ENCODE assay signal across 7 cellular contexts in genomic region chr10:1248262-1248630, GRCh38.
DNase-seq lines count a peak whose midpoint lies in the region; TF ChIP-seq lines count a peak whose summit lies in the region.
"Not testable (repeated sequence)": the region's sequence is repeated elsewhere in the genome, so short reads cannot be mapped to it uniquely, and the experiment has no call there.

No MANE protein-coding gene starts in this region.

- H3K9me3 Mint-ChIP-seq in activated CD4-positive, alpha-beta T cell treated with anti-CD3 and anti-CD28 coated beads, Interleukin-2, amount 10 ng/mL, durations not matched to agents 24 days and 14 days, result not testable (repeated sequence)

- intact Hi-C loops in activated CD4-positive, alpha-beta T cell treated with anti-CD3 and anti-CD28 coated beads, Interleukin-2, amount 10 ng/mL, durations not matched to agents 24 days and 14 days (cut with micrococcal nuclease), result not testable (repeated sequence)

- peak overlapping the region; percentile 11 for H3K18ac ChIP-seq in neuronal stem cell (ENCODE audit: low read length)

- not testable (repeated sequence) for H3K9me3 ChIP-seq in right atrium auricular region; neuronal stem cell (replicated peaks in 1 of 2; ENCODE audit: control insufficient read depth in 2 of 2, insufficient read depth in 1 of 2, low read depth in 1 of 2, low read length in 2 of 2)

- not testable (repeated sequence) for H2BK120ac ChIP-seq in neuronal stem cell (ENCODE audit: low read depth, low read length)

- not testable (repeated sequence) for H3K4me3 ChIP-seq in right atrium auricular region; neuronal stem cell (ENCODE audit: low read length in 2 of 2)

- TF ChIP-seq CTCF in right atrium auricular region (IDR thresholded peaks at IDR 0.05), result not testable (repeated sequence)

- not testable (repeated sequence) for H3K4ac ChIP-seq in neuronal stem cell (ENCODE audit: low read length)

- DNase-seq in Daoy (ENCODE audit: low read depth) (peak; percentile 25), NCI-H1417 (lab: John Stamatoyannopoulos, UW) (peak in 2 of 3 experiments; percentile 8 to 34), right atrium auricular region (ENCODE audit: low spot score) (peak; percentile 50), ureter (ENCODE audit: low spot score) (peak; percentile 29)
- peak; percentile 23 for DNase-seq in activated CD4-positive, alpha-beta T cell treated with anti-CD3 and anti-CD28 coated beads, Interleukin-2, amount 10 ng/mL, durations not matched to agents 24 days and 14 days
- not testable (repeated sequence) for DNase-seq in neuronal stem cell (ENCODE audit: low spot score)

- H3K4me1 ChIP-seq in right atrium auricular region; neuronal stem cell (ENCODE audit: control insufficient read depth in 2 of 2, insufficient read depth in 1 of 2, low read depth in 1 of 2, low read length in 2 of 2): not testable (repeated sequence)

- H3K79me1 ChIP-seq in neuronal stem cell (ENCODE audit: low read depth, low read length), result not testable (repeated sequence)

- H3K4me2 ChIP-seq in neuronal stem cell (ENCODE audit: insufficient read depth, low read length, poor library complexity, severe bottlenecking), result not testable (repeated sequence)

- no CpG with 5 or more reads among the region's 13 CpGs for WGBS in neuronal stem cell (ENCODE audit: extremely low coverage in 2 of 2, insufficient read length in 2 of 2, insufficient replicate concordance in 1 of 2), 2 donors

- H3K27ac Mint-ChIP-seq in activated CD4-positive, alpha-beta T cell treated with anti-CD3 and anti-CD28 coated beads, Interleukin-2, amount 10 ng/mL, durations not matched to agents 24 days and 14 days, result not testable (repeated sequence)

- H2AFZ ChIP-seq in neuronal stem cell (ENCODE audit: low read length), result not testable (repeated sequence)

- H2BK5ac ChIP-seq in neuronal stem cell (ENCODE audit: low read length), result not testable (repeated sequence)

- not testable (repeated sequence) for H3K4me1 Mint-ChIP-seq in activated CD4-positive, alpha-beta T cell treated with anti-CD3 and anti-CD28 coated beads, Interleukin-2, amount 10 ng/mL, durations not matched to agents 24 days and 14 days

- not testable (repeated sequence) for H3K27ac ChIP-seq in right atrium auricular region; neuronal stem cell (replicated peaks; ENCODE audit: low read length)

- not testable (repeated sequence) for H3K36me3 ChIP-seq in right atrium auricular region; neuronal stem cell (replicated peaks in 1 of 2; ENCODE audit: control insufficient read depth in 2 of 2, insufficient read depth in 2 of 2, low read length in 2 of 2)

- H3K36me3 Mint-ChIP-seq in activated CD4-positive, alpha-beta T cell treated with anti-CD3 and anti-CD28 coated beads, Interleukin-2, amount 10 ng/mL, durations not matched to agents 24 days and 14 days (ENCODE audit: low read depth), result not testable (repeated sequence)

- H3K4me3 Mint-ChIP-seq in activated CD4-positive, alpha-beta T cell treated with anti-CD3 and anti-CD28 coated beads, Interleukin-2, amount 10 ng/mL, durations not matched to agents 24 days and 14 days, result not testable (repeated sequence)

- H3K14ac ChIP-seq in neuronal stem cell (ENCODE audit: low read length), result not testable (repeated sequence)

- H2BK15ac ChIP-seq in neuronal stem cell (ENCODE audit: low read length), result peak overlapping the region; percentile 8

- not testable (repeated sequence) for H2AK5ac ChIP-seq in neuronal stem cell (ENCODE audit: low read depth, low read length)

- H4K8ac ChIP-seq in neuronal stem cell (ENCODE audit: low read depth, low read length), result not testable (repeated sequence)

- not testable (repeated sequence) for H4K91ac ChIP-seq in neuronal stem cell (ENCODE audit: low read depth, low read length, poor library complexity)

- not testable (repeated sequence) for H3K27me3 ChIP-seq in right atrium auricular region; neuronal stem cell (ENCODE audit: control insufficient read depth in 3 of 3, insufficient read depth in 3 of 3, low read depth in 1 of 3, low read length in 3 of 3)

- not testable (repeated sequence) for H2BK12ac ChIP-seq in neuronal stem cell (ENCODE audit: low read length)

- H3K23ac ChIP-seq in neuronal stem cell (ENCODE audit: low read depth, low read length, poor library complexity), result not testable (repeated sequence)

- not testable (repeated sequence) for H3K9ac ChIP-seq in neuronal stem cell (ENCODE audit: low read depth, low read length, poor library complexity)

- H3K27me3 Mint-ChIP-seq in activated CD4-positive, alpha-beta T cell treated with anti-CD3 and anti-CD28 coated beads, Interleukin-2, amount 10 ng/mL, durations not matched to agents 24 days and 14 days, result peaks cover 32% of the 10 kb centered on the region

TF ChIP-seq in PFSK-1, 5 proteins besides CTCF, POLR2A, EP300 and RAD21:
- TF ChIP-seq SIN3A (IDR thresholded peaks at IDR 0.05; ENCODE audit: borderline replicate concordance, insufficient read depth, low read length) (peak; percentile 36; the same call in 1 of the 2 replicates), REST (IDR thresholded peaks at IDR 0.05; ENCODE audit: insufficient read depth in 1 of 2, low read depth in 2 of 2, low read length in 2 of 2) (0 out of 4 replicates have a peak, but pooled peaks of 1 of the 2 experiments have one; percentile 39), FOXP2 (optimal IDR thresholded peaks at IDR 0.05; ENCODE audit: borderline replicate concordance, extremely low read depth, extremely low read length, insufficient read depth) (peak; percentile 13)
